ENCODE assay signal across 14 cellular contexts in genomic region chr6:11727995-11728961, GRCh38. TPM values are rescaled to one million over a fixed set of nuclear protein-coding genes. Genes with fewer than 3 reads are reported as not detected.
DNase-seq lines count a peak whose midpoint lies in the region; ATAC-seq and TF ChIP-seq lines count a peak whose summit lies in the region.
"Had no signal": no experiment of that assay in that cellular context is flagged by ENCODE, and none has a peak within 500 bp of the region (broad histone marks: within the 10 kb centered on the region; RNA-seq: fewer than 3 reads in every experiment).

No MANE protein-coding gene starts in this region.

- ATAC-seq in effector memory CD8-positive, alpha-beta T cell (replicated peaks) = peak; percentile 36
- ATAC-seq in GM19324 (IDR thresholded peaks at IDR 0.05; ENCODE audit: low FRiP score, unreplicated experiment) = no peak
- ATAC-seq: SK-N-SH treated with all-trans-retinoic acid at 6 μM for 48 hours had no signal

- TF ChIP-seq CTCF in uterus (IDR thresholded peaks at IDR 0.05) = no peak

- POLR2A ChIA-PET in CD4-positive, alpha-beta memory T cell (lab: Charles Lee; ENCODE audit: partially characterized antibody) = interaction anchor here (0.7 to 4.4 kb wide), 5 partner anchors 13 to 280 kb away, joined by 3 to 36 read pairs (median 7); no protein-coding TSS in a partner anchor
- POLR2A ChIA-PET in activated CD4-positive, alpha-beta memory T cell treated with anti-CD3 and anti-CD28 coated beads, Interleukin-2, amount 10 ng/mL, durations not matched to agents 7 days and 5 days (lab: Charles Lee) = interaction anchor here (1.0 to 1.4 kb wide), 3 partner anchors 14 to 58 kb away, joined by 4 to 7 read pairs (median 7); no protein-coding TSS in a partner anchor

- peak overlapping the region; percentile 54 for H3K27ac ChIP-seq in CD4-positive, alpha-beta memory T cell (ENCODE audit: low read depth, low read length)
- H3K27ac ChIP-seq in uterus = no peak overlapping the region
- H3K27ac ChIP-seq: breast epithelium, C4-2B, hepatocyte had no signal

- H3K4me3 ChIP-seq in CD4-positive, alpha-beta memory T cell (ENCODE audit: low read length in 2 of 2) = peak overlapping the region in 1 of 2 donors; percentile 32
- H3K4me3 ChIP-seq in uterus = no peak overlapping the region
- H3K4me3 ChIP-seq: breast epithelium, hepatocyte had no signal

- H3K27me3 ChIP-seq in CD4-positive, alpha-beta memory T cell (ENCODE audit: insufficient read depth, low read length) = no peaks in the 10 kb centered on the region
- H3K27me3 ChIP-seq in uterus = no peaks in the 10 kb centered on the region
- H3K27me3 ChIP-seq: breast epithelium, hepatocyte had no signal

- H3K27ac Mint-ChIP-seq in CD4-positive, alpha-beta memory T cell = peak overlapping the region; percentile 78 to 97 (median 91)
- H3K27ac Mint-ChIP-seq in activated CD4-positive, alpha-beta memory T cell treated with anti-CD3 and anti-CD28 coated beads, Interleukin-2, amount 10 ng/mL, durations not matched to agents 7 days and 5 days = peak overlapping the region; percentile 77
- peak overlapping the region in 1 of 2 donors; percentile 1 for H3K27ac Mint-ChIP-seq in effector memory CD8-positive, alpha-beta T cell

- no peak for TF ChIP-seq POLR2A in uterus (IDR thresholded peaks at IDR 0.05)

- CTCF ChIA-PET in CD4-positive, alpha-beta memory T cell (lab: Charles Lee; ENCODE audit: partially characterized antibody) = interaction anchor here (1.0 to 1.7 kb wide), 5 partner anchors 9 to 73 kb away, joined by 3 to 6 read pairs (median 3); no protein-coding TSS in a partner anchor
- CTCF ChIA-PET in activated CD4-positive, alpha-beta memory T cell treated with anti-CD3 and anti-CD28 coated beads, Interleukin-2, amount 10 ng/mL, durations not matched to agents 7 days and 5 days (lab: Charles Lee) = no interaction called here

- peaks cover 60% of the 10 kb centered on the region for H3K4me1 ChIP-seq in CD4-positive, alpha-beta memory T cell (ENCODE audit: insufficient read depth, low read length)
- H3K4me1 ChIP-seq in uterus = no peaks in the 10 kb centered on the region
- H3K4me1 ChIP-seq: breast epithelium had no signal

- H3K27me3 Mint-ChIP-seq in CD4-positive, alpha-beta memory T cell = peaks cover 0 to 3% of the 10 kb centered on the region in 2 donors
- H3K27me3 Mint-ChIP-seq in activated CD4-positive, alpha-beta memory T cell treated with anti-CD3 and anti-CD28 coated beads, Interleukin-2, amount 10 ng/mL, durations not matched to agents 7 days and 5 days = no peaks in the 10 kb centered on the region
- H3K27me3 Mint-ChIP-seq in effector memory CD8-positive, alpha-beta T cell = peaks cover 25 to 46% of the 10 kb centered on the region in 2 donors

- peaks cover 52 to 76% (median 57%) of the 10 kb centered on the region in 4 donors for H3K4me1 Mint-ChIP-seq in CD4-positive, alpha-beta memory T cell
- H3K4me1 Mint-ChIP-seq in activated CD4-positive, alpha-beta memory T cell treated with anti-CD3 and anti-CD28 coated beads, Interleukin-2, amount 10 ng/mL, durations not matched to agents 7 days and 5 days = peaks cover 52% of the 10 kb centered on the region
- H3K4me1 Mint-ChIP-seq in effector memory CD8-positive, alpha-beta T cell (ENCODE audit: low read depth in 2 of 2) = peaks cover 0 to 15% of the 10 kb centered on the region in 2 donors

- intact Hi-C loops in CD4-positive, alpha-beta memory T cell (cut with micrococcal nuclease) = loop anchor here (2.0 kb wide), 1 partner anchor 281 kb away; no protein-coding TSS in a partner anchor
- intact Hi-C loops in uterus (cut with DNase I; ENCODE audit: low total_unique reads) = no loop called here

- peaks cover 0 to 2% (median 0%) of the 10 kb centered on the region in 8 donors for H3K9me3 Mint-ChIP-seq in CD4-positive, alpha-beta memory T cell
- no peaks in the 10 kb centered on the region for H3K9me3 Mint-ChIP-seq in activated CD4-positive, alpha-beta memory T cell treated with anti-CD3 and anti-CD28 coated beads, Interleukin-2, amount 10 ng/mL, durations not matched to agents 7 days and 5 days
- no peaks in the 10 kb centered on the region for H3K9me3 Mint-ChIP-seq in effector memory CD8-positive, alpha-beta T cell

- H3K9me3 ChIP-seq in CD4-positive, alpha-beta memory T cell (ENCODE audit: control insufficient read depth in 1 of 2, low read length in 2 of 2) = no peaks in the 10 kb centered on the region
- H3K9me3 ChIP-seq in uterus = no peaks in the 10 kb centered on the region
- H3K9me3 ChIP-seq: breast epithelium had no signal

- no peaks in the 10 kb centered on the region for H3K36me3 ChIP-seq in CD4-positive, alpha-beta memory T cell (ENCODE audit: insufficient read depth, low read length)
- H3K36me3 ChIP-seq in uterus = no peaks in the 10 kb centered on the region
- H3K36me3 ChIP-seq: breast epithelium had no signal

- peak in 4 of 5 donors; percentile 29 to 51 (median 37) for DNase-seq in CD4-positive, alpha-beta memory T cell
- peak; percentile 61 to 76 for DNase-seq in NOMO-1 (lab: John Stamatoyannopoulos, UW; ENCODE audit: unreplicated experiment in 2 of 2)
- no peak for DNase-seq in activated CD4-positive, alpha-beta memory T cell treated with anti-CD3 and anti-CD28 coated beads, Interleukin-2, amount 10 ng/mL, durations not matched to agents 7 days and 5 days
- DNase-seq in effector memory CD8-positive, alpha-beta T cell = no peak
- DNase-seq in uterus = no peak
- DNase-seq in COLO829 (ENCODE audit: low spot score) = no peak
- no peak for DNase-seq in GDM1 (lab: John Stamatoyannopoulos, UW)
- DNase-seq: mammary epithelial cell, NCI-H1436 treated with DMSO at 0.1 percent for 48 hours had no signal

- no peaks in the 10 kb centered on the region for H3K36me3 Mint-ChIP-seq in CD4-positive, alpha-beta memory T cell
- no peaks in the 10 kb centered on the region for H3K36me3 Mint-ChIP-seq in activated CD4-positive, alpha-beta memory T cell treated with anti-CD3 and anti-CD28 coated beads, Interleukin-2, amount 10 ng/mL, durations not matched to agents 7 days and 5 days (ENCODE audit: low read depth)
- H3K36me3 Mint-ChIP-seq in effector memory CD8-positive, alpha-beta T cell (ENCODE audit: insufficient read depth) = no peaks in the 10 kb centered on the region

- peak overlapping the region; percentile 48 to 91 (median 84) for H3K4me3 Mint-ChIP-seq in CD4-positive, alpha-beta memory T cell
- peak overlapping the region; percentile 64 for H3K4me3 Mint-ChIP-seq in activated CD4-positive, alpha-beta memory T cell treated with anti-CD3 and anti-CD28 coated beads, Interleukin-2, amount 10 ng/mL, durations not matched to agents 7 days and 5 days
- H3K4me3 Mint-ChIP-seq in effector memory CD8-positive, alpha-beta T cell = peak overlapping the region in 1 of 2 donors; percentile 28

RNA-seq across cellular contexts. Expression of gene ADTRP, which starts 50.3 kb away (rescaled TPM):
- total RNA-seq in CD4-positive, alpha-beta memory T cell = 1 to 10 TPM; 7.0 to 8.0 TPM
- 10 to 100 TPM; 15.8 to 41.9 TPM for polyA plus RNA-seq in CD4-positive, alpha-beta memory T cell
- total RNA-seq in activated CD4-positive, alpha-beta memory T cell treated with anti-CD3 and anti-CD28 coated beads, Interleukin-2, amount 10 ng/mL, durations not matched to agents 7 days and 5 days = 1 to 10 TPM; 5.5 to 6.0 TPM
- not detected for total RNA-seq in uterus

Comparison
In these comparisons a context has a peak if more than half of its experiments do, and no peak if none do; other contexts are left out.
1. DNase-seq: peak in CD4-positive, alpha-beta memory T cell (4 of 5) and NOMO-1 (2 of 2); none in activated CD4-positive, alpha-beta memory T cell treated with anti-CD3 and anti-CD28 coated beads, Interleukin-2, amount 10 ng/mL, durations not matched to agents 7 days and 5 days (single experiment), effector memory CD8-positive, alpha-beta T cell (0 of 3), uterus (0 of 2), COLO829 (single experiment) and GDM1 (single experiment).
2. RNA of gene ADTRP, which starts 50.3 kb away (total RNA-seq): 7.0 to 8.0 TPM in CD4-positive, alpha-beta memory T cell and 5.5 to 6.0 TPM in activated CD4-positive, alpha-beta memory T cell treated with anti-CD3 and anti-CD28 coated beads, Interleukin-2, amount 10 ng/mL, durations not matched to agents 7 days and 5 days; not detected in uterus; every median in the first group is over 4 times any median in the second.